ENCODE assay signal across 12 cellular contexts in the genomic region with DNA sequence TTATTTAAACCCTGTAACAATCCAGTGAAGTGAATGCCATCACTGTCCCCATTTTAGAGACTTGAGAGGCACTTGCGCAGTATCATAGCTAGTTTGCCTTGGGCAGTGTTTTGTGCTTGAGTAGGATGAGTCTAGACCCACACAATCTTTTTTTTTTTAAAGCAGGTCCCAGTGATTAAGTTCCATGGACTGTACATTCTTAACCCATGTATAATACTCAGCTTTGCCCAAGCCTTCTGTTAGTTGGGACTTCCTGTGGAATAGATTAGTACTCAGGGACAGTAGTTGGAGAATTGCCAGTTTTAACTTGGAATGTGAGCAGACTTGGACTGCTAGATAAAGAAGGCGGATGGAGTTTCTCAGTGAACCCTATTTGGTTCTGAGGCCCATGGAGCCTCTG.
DNase-seq lines count a peak whose midpoint lies in the region; ATAC-seq, FAIRE-seq and TF ChIP-seq lines count a peak whose summit lies in the region.
"Had no signal": no experiment of that assay in that cellular context is flagged by ENCODE, and none has a peak within 500 bp of the region (broad histone marks: within the 10 kb centered on the region; RNA-seq: fewer than 3 reads in every experiment).

No MANE protein-coding gene starts in this region.

- ATAC-seq in left lobe of liver: peak; percentile 56
- ATAC-seq in effector memory CD8-positive, alpha-beta T cell (replicated peaks): no peak

- no peaks in the 10 kb centered on the region for H3K4me1 Mint-ChIP-seq in effector memory CD8-positive, alpha-beta T cell (ENCODE audit: low read depth in 2 of 2)

- peaks cover 43 to 48% of the 10 kb centered on the region in 2 donors for H3K27me3 Mint-ChIP-seq in effector memory CD8-positive, alpha-beta T cell

- H3K36me3 Mint-ChIP-seq in effector memory CD8-positive, alpha-beta T cell (ENCODE audit: insufficient read depth): peaks cover 4% of the 10 kb centered on the region

- H3K4me3 Mint-ChIP-seq in effector memory CD8-positive, alpha-beta T cell: no peak overlapping the region

- H3K4me3 ChIP-seq in choroid plexus epithelial cell (ENCODE audit: low read depth, low read length): no peak overlapping the region
- H3K4me3 ChIP-seq: BLaER1 treated with 17β-estradiol and CSF1 and Interleukin-3, amounts not matched to agents 10 nM and 100 nM had no signal

- TF ChIP-seq CTCF in choroid plexus epithelial cell (conservative IDR thresholded peaks at IDR 0.05; ENCODE audit: low read depth, low read length): no peak

- DNase-seq in A172 (ENCODE audit: low spot score) (peak; percentile 92), HTR-8/SVneo (ENCODE audit: insufficient read length, low spot score) (peak; percentile 75), choroid plexus epithelial cell (ENCODE audit: low read depth) (peak; percentile 90), left lobe of liver (ENCODE audit: low spot score) (no peak), SKM-1 treated with dmso at 0.1 percent for 144 hours (lab: John Stamatoyannopoulos, UW; ENCODE audit: unreplicated experiment) (no peak), retina (no peak), GM19238 (ENCODE audit: insufficient read length, low spot score) (no peak)
- DNase-seq in effector memory CD8-positive, alpha-beta T cell: no peak
- DNase-seq: GOT3, NCI-H2171 treated with DMSO at 0.1 percent for 48 hours, T-helper 2 cell had no signal

- H3K27ac Mint-ChIP-seq in effector memory CD8-positive, alpha-beta T cell: no peak overlapping the region

- no peaks in the 10 kb centered on the region for H3K9me3 Mint-ChIP-seq in effector memory CD8-positive, alpha-beta T cell

- FAIRE-seq in HTR-8/SVneo (lab: Jason Lieb, UNC): no peak

Comparison
In these comparisons a context has a peak if more than half of its experiments do, and no peak if none do; other contexts are left out.
1. DNase-seq: peak in A172 (single experiment), HTR-8/SVneo (single experiment) and choroid plexus epithelial cell (single experiment); none in left lobe of liver (single experiment), effector memory CD8-positive, alpha-beta T cell (0 of 3), SKM-1 treated with dmso at 0.1 percent for 144 hours (single experiment), retina (single experiment) and GM19238 (single experiment).